Comparison of ENCODE assay signal across 18 cellular contexts in genomic region chr2:96506907-96507240, GRCh38. TPM values are rescaled to one million over a fixed set of nuclear protein-coding genes. Genes with fewer than 3 reads are reported as not detected.
"Had no signal": no experiment of that assay in that cellular context is flagged by ENCODE, and none has a peak within 500 bp of the region (broad histone marks: within the 10 kb centered on the region; RNA-seq: fewer than 3 reads in every experiment).

No MANE protein-coding gene starts in this region.

- H3K27ac ChIP-seq: cardiac muscle cell, gastroesophageal sphincter, heart right ventricle, lower lobe of right lung, neural progenitor cell, ovary, sigmoid colon, spleen, stomach, testis had no signal

- H3K4me1 ChIP-seq: neural progenitor cell had no signal

- H3K9me3 ChIP-seq: gastroesophageal sphincter, heart right ventricle, lower lobe of right lung, ovary, sigmoid colon, spleen, stomach, testis had no signal

- H3K36me3 ChIP-seq: cardiac muscle cell, gastroesophageal sphincter, heart right ventricle, lower lobe of right lung, neural progenitor cell, ovary, sigmoid colon, spleen, stomach had no signal

- ATAC-seq: gastroesophageal sphincter, heart right ventricle, left cardiac atrium, lower lobe of right lung had no signal

- DNase-seq: activated CD4-positive, alpha-beta T cell treated with anti-CD3 and anti-CD28 coated beads, Interleukin-2, amount 10 ng/mL, durations not matched to agents 24 days and 14 days; activated CD4-positive, CD25-positive, alpha-beta regulatory T cell; activated naive CD4-positive, alpha-beta T cell; activated T-cell treated with anti-CD3 and anti-CD28 coated beads, Interleukin-2, amount 50 U/mL, for 24 hours; erythroblast; heart right ventricle; left cardiac atrium; lower lobe of right lung; ovary; sigmoid colon; spleen; stomach; testis had no signal

- H3K4me3 ChIP-seq: cardiac muscle cell, gastroesophageal sphincter, neural progenitor cell, ovary, sigmoid colon, testis had no signal

- H3K9me3 Mint-ChIP-seq: activated CD4-positive, alpha-beta T cell treated with anti-CD3 and anti-CD28 coated beads, Interleukin-2, amount 10 ng/mL, durations not matched to agents 24 days and 14 days; activated T-cell treated with anti-CD3 and anti-CD28 coated beads, Interleukin-2, amount 50 U/mL, for 24 hours; mesothelial cell of epicardium; neural progenitor cell had no signal

- H3K27me3 Mint-ChIP-seq: activated CD4-positive, alpha-beta T cell treated with anti-CD3 and anti-CD28 coated beads, Interleukin-2, amount 10 ng/mL, durations not matched to agents 24 days and 14 days had no signal

- H3K4me3 Mint-ChIP-seq: activated T-cell treated with anti-CD3 and anti-CD28 coated beads, Interleukin-2, amount 50 U/mL, for 24 hours had no signal

- H3K27me3 ChIP-seq: heart right ventricle, ovary, testis had no signal

- H3K36me3 Mint-ChIP-seq: mesothelial cell of epicardium, neural progenitor cell had no signal

- H3K27ac Mint-ChIP-seq: activated CD4-positive, alpha-beta T cell treated with anti-CD3 and anti-CD28 coated beads, Interleukin-2, amount 10 ng/mL, durations not matched to agents 24 days and 14 days; mesothelial cell of epicardium; neural progenitor cell had no signal

RNA-seq across cellular contexts. Expression of gene NEURL3, which starts 1.7 kb away (rescaled TPM):
- total RNA-seq: cardiac muscle cell, gastroesophageal sphincter, ovary, pulmonary artery endothelial cell had no signal
